In the genomic region with DNA sequence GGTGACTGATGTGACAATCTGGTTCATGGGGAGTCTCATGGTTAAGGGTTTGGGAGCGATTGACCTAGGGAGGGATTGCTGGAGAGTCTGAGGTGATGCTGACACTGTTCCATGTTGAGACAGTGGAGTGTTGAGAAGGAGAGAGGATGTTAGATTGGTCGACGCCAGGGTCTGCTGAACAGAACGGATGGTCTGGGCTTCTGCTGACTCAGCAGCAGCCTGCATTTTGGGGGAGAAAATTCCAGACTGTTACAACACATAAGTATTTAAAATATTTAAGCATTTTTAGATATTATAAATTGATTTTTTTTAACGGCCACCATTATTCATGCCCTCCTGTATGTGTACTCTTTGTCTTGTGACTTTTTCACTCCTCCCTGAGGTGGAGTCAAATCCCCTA, we compare ENCODE assay signal across 15 cellular contexts.
"Had no signal": no experiment of that assay in that cellular context is flagged by ENCODE, and none has a peak within 500 bp of the region (broad histone marks: within the 10 kb centered on the region; RNA-seq: fewer than 3 reads in every experiment).

No MANE protein-coding gene starts in this region.

- FAIRE-seq: RCC 7860 had no signal

- H3K27me3 Mint-ChIP-seq: IgD-negative memory B cell had no signal

- H3K27ac ChIP-seq: RWPE1, SJCRH30 had no signal

- H3K4me3 ChIP-seq: SJCRH30 had no signal

- H3K4me3 Mint-ChIP-seq: IgD-negative memory B cell had no signal

- H3K36me3 Mint-ChIP-seq: IgD-negative memory B cell had no signal

- H3K9me3 ChIP-seq: SJCRH30 had no signal

- DNase-seq: KBM-7, MV-4-11, NCI-H1048, NCI-H1105, NCI-H1436 treated with DMSO at 0.1 percent for 48 hours, NCI-H187 treated with DMSO at 0.1 percent for 48 hours, NCI-H2029 treated with DMSO at 0.1 percent for 48 hours, NCI-H69, NCI-H774, SHP77 had no signal

- H3K27me3 ChIP-seq: SJCRH30 had no signal

- H3K27ac Mint-ChIP-seq: IgD-negative memory B cell had no signal

- H3K4me1 Mint-ChIP-seq: IgD-negative memory B cell had no signal

- ATAC-seq: SK-N-SH treated with all-trans-retinoic acid at 6 μM for 48 hours had no signal
